8 cellular contexts compared by ENCODE assay signal in genomic region chr4:3291969-3292570, GRCh38. TPM values are rescaled to one million over a fixed set of nuclear protein-coding genes. Genes with fewer than 3 reads are reported as not detected.
A peak's percentile ranks its signal among the peaks of the same experiment; 100 is the strongest.
DNase-seq lines count a peak whose midpoint lies in the region; ATAC-seq, FAIRE-seq and TF ChIP-seq lines count a peak whose summit lies in the region.

No MANE protein-coding gene starts in this region.

- H3K27me3 ChIP-seq in ectodermal cell (ENCODE audit: control insufficient read depth, insufficient read depth, low read length, poor library complexity, severe bottlenecking) (peaks cover 12% of the 10 kb centered on the region), lower lobe of right lung (ENCODE audit: low read depth) (peaks cover 2% of the 10 kb centered on the region)

- CTCF ChIA-PET in T-cell (lab: Charles Lee): no interaction called here

- POLR2A ChIA-PET in T-cell (lab: Charles Lee): no interaction called here

- peak; percentile 37 for FAIRE-seq in GM19239 (lab: Jason Lieb, UNC)

- H3K9me3 ChIP-seq in ectodermal cell (ENCODE audit: control insufficient read depth, low read length): no peaks in the 10 kb centered on the region
- H3K9me3 ChIP-seq in lower lobe of right lung: no peaks in the 10 kb centered on the region

- peak overlapping the region; percentile 69 for H3K27ac ChIP-seq in ectodermal cell (ENCODE audit: insufficient read depth, low read depth, low read length, poor library complexity, severe bottlenecking)
- H3K27ac ChIP-seq in lower lobe of right lung: peak overlapping the region; percentile 93
- H3K27ac ChIP-seq in substantia nigra (ENCODE audit: low read depth, low read length, poor library complexity, severe bottlenecking): peak overlapping the region; percentile 81

- H3K36me3 ChIP-seq in ectodermal cell (ENCODE audit: control insufficient read depth, insufficient read depth, low read length) (no peaks in the 10 kb centered on the region), lower lobe of right lung (no peaks in the 10 kb centered on the region)

- no peaks in the 10 kb centered on the region for H3K9me3 Mint-ChIP-seq in T-cell

- peak overlapping the region; percentile 27 to 73 for H3K27ac Mint-ChIP-seq in T-cell

- H3K4me3 ChIP-seq in ectodermal cell (ENCODE audit: insufficient read depth, low read depth, low read length) (peak overlapping the region; percentile 76), lower lobe of right lung (peak overlapping the region; percentile 82)

- no peak for TF ChIP-seq CTCF in lower lobe of right lung (IDR thresholded peaks at IDR 0.05)

- WGBS in ectodermal cell, 2 experiments: 1% methylated on average over 60 of the region's 60 CpGs

- DNase-seq in C1 segment of cervical spinal cord (lab: John Stamatoyannopoulos, UW) (peak in 9 of 14 donors; percentile 27 to 79 (median 69)), GM19239 (ENCODE audit: insufficient read length, low spot score) (no peak), T-cell (peak in 5 of 34 experiments; percentile 11 to 28 (median 16)), lower lobe of right lung (peak; percentile 82), substantia nigra (lab: John Stamatoyannopoulos, UW) (peak in 17 of 49 donors; percentile 53 to 90 (median 71)), DMS114 treated with DMSO at 0.1 percent for 48 hours (lab: John Stamatoyannopoulos, UW; ENCODE audit: unreplicated experiment) (no peak)

- ATAC-seq in HG03520 (IDR thresholded peaks at IDR 0.05; ENCODE audit: unreplicated experiment) (peak; percentile 21), T-cell (replicated peaks in 1 of 4) (peak in 3 of 4 experiments; percentile 12 to 28 (median 27)), lower lobe of right lung (peak; percentile 84 to 91)

- H3K36me3 Mint-ChIP-seq in T-cell: no peaks in the 10 kb centered on the region

- H3K27me3 Mint-ChIP-seq in T-cell: peaks cover 9 to 15% of the 10 kb centered on the region in 2 donors

- H3K4me1 ChIP-seq in ectodermal cell (ENCODE audit: control insufficient read depth, insufficient read depth, low read length): peaks cover 28% of the 10 kb centered on the region
- H3K4me1 ChIP-seq in lower lobe of right lung: peaks cover 26% of the 10 kb centered on the region

- peaks cover 12 to 37% (median 18%) of the 10 kb centered on the region in 3 donors for H3K4me1 Mint-ChIP-seq in T-cell

- intact Hi-C loops in lower lobe of right lung (cut with DNase I): no loop called here

- H3K4me3 Mint-ChIP-seq in T-cell: peak overlapping the region; percentile 85 to 87 (median 87)

RNA-seq across cellular contexts. Expression of gene RGS12, which starts 0.8 kb away (rescaled TPM):
- total RNA-seq in T-cell (10 to 100 TPM in 3 of 5 donors, 1 to 10 TPM in 2; 6.4 to 15.3 (median 10.5) TPM), lower lobe of right lung (59.5 TPM)
- 43.2 TPM for polyA plus RNA-seq in ectodermal cell (2013, experiment 1 of 4)
- 44.0 TPM for polyA plus RNA-seq in ectodermal cell (2013, experiment 2 of 4)
- polyA plus RNA-seq in ectodermal cell (2013, experiment 3 of 4): 33.0 TPM
- 32.7 TPM for polyA plus RNA-seq in ectodermal cell (2013, experiment 4 of 4)

RNA-seq across cellular contexts. Expression of gene MSANTD1, which starts 43.1 kb away (rescaled TPM):
- total RNA-seq in T-cell: 1 to 10 TPM in 4 of 5 donors, under 1 TPM in 1; 0.60 to 2.5 (median 1.6) TPM
- 0.19 TPM for polyA plus RNA-seq in ectodermal cell (2013, experiment 1 of 4)
- polyA plus RNA-seq in ectodermal cell (2013, experiment 2 of 4): 0.32 TPM
- polyA plus RNA-seq in ectodermal cell (2013, experiment 3 of 4): 0.27 TPM
- polyA plus RNA-seq in ectodermal cell (2013, experiment 4 of 4): 0.36 TPM
- total RNA-seq in lower lobe of right lung: 1.9 TPM

Comparison
In these comparisons a context has a peak if more than half of its experiments do, and no peak if none do; other contexts are left out.
1. DNase-seq: peak in C1 segment of cervical spinal cord (9 of 14) and lower lobe of right lung (single experiment); none in GM19239 (single experiment) and DMS114 treated with DMSO at 0.1 percent for 48 hours (single experiment).
2. ATAC-seq: peak in every context shown above with its lines; median percentile 88 in lower lobe of right lung; 27 in T-cell; 21 in HG03520.
3. Peak in every context shown above with its lines, with median percentiles within 50 percentile points of each other: H3K27ac ChIP-seq.